In genomic region chr2:218962859-218963492, GRCh38 we compare ENCODE assay signal across 1 cellular context.
TF ChIP-seq lines count a peak whose summit lies in the region.

No MANE protein-coding gene starts in this region.

TF ChIP-seq in HepG2, 621 proteins besides CTCF, POLR2A, EP300 and RAD21 (continued from another document and continues in another):
- no peak for TF ChIP-seq PTBP1 (IDR thresholded peaks at IDR 0.05; ENCODE audit: low read depth, low read length, poor library complexity, severe bottlenecking)
- TF ChIP-seq SMAD9 (CRISPR knock-in tag; IDR thresholded peaks at IDR 0.05), result 0 out of 2 replicates have a peak, but pooled peaks have one; percentile 88
- TF ChIP-seq PRMT3 (CRISPR knock-in tag; IDR thresholded peaks at IDR 0.05; ENCODE audit: borderline replicate concordance, low read depth), result peak; percentile 82
- 0 out of 2 replicates have a peak, but pooled peaks have one; percentile 37 for TF ChIP-seq TAF1 (CRISPR knock-in tag; IDR thresholded peaks at IDR 0.05)
- 0 out of 2 replicates have a peak, but pooled peaks have one; percentile 33 for TF ChIP-seq GZF1 (CRISPR knock-in tag; IDR thresholded peaks at IDR 0.05)
- TF ChIP-seq, protein P1, sequence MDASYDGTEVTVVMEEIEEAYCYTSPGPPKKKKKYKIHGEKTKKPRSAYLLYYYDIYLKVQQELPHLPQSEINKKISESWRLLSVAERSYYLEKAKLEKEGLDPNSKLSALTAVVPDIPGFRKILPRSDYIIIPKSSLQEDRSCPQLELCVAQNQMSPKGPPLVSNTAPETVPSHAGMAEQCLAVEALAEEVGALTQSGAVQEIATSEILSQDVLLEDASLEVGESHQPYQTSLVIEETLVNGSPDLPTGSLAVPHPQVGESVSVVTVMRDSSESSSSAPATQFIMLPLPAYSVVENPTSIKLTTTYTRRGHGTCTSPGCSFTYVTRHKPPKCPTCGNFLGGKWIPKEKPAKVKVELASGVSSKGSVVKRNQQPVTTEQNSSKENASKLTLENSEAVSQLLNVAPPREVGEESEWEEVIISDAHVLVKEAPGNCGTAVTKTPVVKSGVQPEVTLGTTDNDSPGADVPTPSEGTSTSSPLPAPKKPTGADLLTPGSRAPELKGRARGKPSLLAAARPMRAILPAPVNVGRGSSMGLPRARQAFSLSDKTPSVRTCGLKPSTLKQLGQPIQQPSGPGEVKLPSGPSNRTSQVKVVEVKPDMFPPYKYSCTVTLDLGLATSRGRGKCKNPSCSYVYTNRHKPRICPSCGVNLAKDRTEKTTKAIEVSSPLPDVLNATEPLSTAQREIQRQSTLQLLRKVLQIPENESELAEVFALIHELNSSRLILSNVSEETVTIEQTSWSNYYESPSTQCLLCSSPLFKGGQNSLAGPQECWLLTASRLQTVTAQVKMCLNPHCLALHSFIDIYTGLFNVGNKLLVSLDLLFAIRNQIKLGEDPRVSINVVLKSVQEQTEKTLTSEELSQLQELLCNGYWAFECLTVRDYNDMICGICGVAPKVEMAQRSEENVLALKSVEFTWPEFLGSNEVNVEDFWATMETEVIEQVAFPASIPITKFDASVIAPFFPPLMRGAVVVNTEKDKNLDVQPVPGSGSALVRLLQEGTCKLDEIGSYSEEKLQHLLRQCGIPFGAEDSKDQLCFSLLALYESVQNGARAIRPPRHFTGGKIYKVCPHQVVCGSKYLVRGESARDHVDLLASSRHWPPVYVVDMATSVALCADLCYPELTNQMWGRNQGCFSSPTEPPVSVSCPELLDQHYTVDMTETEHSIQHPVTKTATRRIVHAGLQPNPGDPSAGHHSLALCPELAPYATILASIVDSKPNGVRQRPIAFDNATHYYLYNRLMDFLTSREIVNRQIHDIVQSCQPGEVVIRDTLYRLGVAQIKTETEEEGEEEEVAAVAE (CRISPR knock-in tag; IDR thresholded peaks at IDR 0.05; ENCODE audit: borderline replicate concordance), result peak; percentile 88
- peak; percentile 56; the same call in 1 of the 2 replicates for TF ChIP-seq ZFP36L1 (CRISPR knock-in tag; IDR thresholded peaks at IDR 0.05)
- TF ChIP-seq ZNF775 (CRISPR knock-in tag; IDR thresholded peaks at IDR 0.05; ENCODE audit: borderline replicate concordance), result no peak
- peak; percentile 90; the same call in 1 of the 2 replicates for TF ChIP-seq IRX3 (CRISPR knock-in tag; IDR thresholded peaks at IDR 0.05; ENCODE audit: borderline replicate concordance, low read depth)
- TF ChIP-seq NFYB (CRISPR knock-in tag; IDR thresholded peaks at IDR 0.05), result peak; percentile 35; the same call in 1 of the 2 replicates
- TF ChIP-seq KLF16 (CRISPR knock-in tag; IDR thresholded peaks at IDR 0.05), result peak in 1 of 2 experiments; percentile 96; a peak in 2 of 4 replicates
- TF ChIP-seq ZNF263 (CRISPR knock-in tag; IDR thresholded peaks at IDR 0.05), result peak; percentile 77
- TF ChIP-seq ZNF225 (CRISPR knock-in tag; IDR thresholded peaks at IDR 0.05), result peak; percentile 48; the same call in 1 of the 2 replicates
- no peak for TF ChIP-seq ZNF136 (CRISPR knock-in tag; IDR thresholded peaks at IDR 0.05; ENCODE audit: low read depth)
- TF ChIP-seq DNMT1 (CRISPR knock-in tag; IDR thresholded peaks at IDR 0.05), result no peak
- 0 out of 2 replicates have a peak, but pooled peaks have one; percentile 73 for TF ChIP-seq ZNF276 (CRISPR knock-in tag; IDR thresholded peaks at IDR 0.05; ENCODE audit: low read depth)
- 0 out of 2 replicates have a peak, but pooled peaks have one; percentile 23 for TF ChIP-seq ATF3 (CRISPR knock-in tag; IDR thresholded peaks at IDR 0.05)
- TF ChIP-seq FUBP1 (CRISPR knock-in tag; IDR thresholded peaks at IDR 0.05; ENCODE audit: borderline replicate concordance), result no peak
- TF ChIP-seq CENPT (CRISPR knock-in tag; IDR thresholded peaks at IDR 0.05; ENCODE audit: low read depth), result 0 out of 2 replicates have a peak, but pooled peaks have one; percentile 66
- TF ChIP-seq MED1 (CRISPR knock-in tag; IDR thresholded peaks at IDR 0.05), result peak; percentile 67; the same call in 1 of the 2 replicates
- TF ChIP-seq SMC3 (IDR thresholded peaks at IDR 0.05; ENCODE audit: low read length), result no peak
- TF ChIP-seq KDM5B (CRISPR knock-in tag; IDR thresholded peaks at IDR 0.05; ENCODE audit: borderline replicate concordance), result peak; percentile 83; the same call in 1 of the 2 replicates
- no peak for TF ChIP-seq TBL1XR1 (IDR thresholded peaks at IDR 0.05; ENCODE audit: borderline replicate concordance, low read length, partially characterized antibody)
- peak; percentile 75 for TF ChIP-seq GABPB1 (CRISPR knock-in tag; IDR thresholded peaks at IDR 0.05)
- TF ChIP-seq MYNN (CRISPR knock-in tag; IDR thresholded peaks at IDR 0.05; ENCODE audit: low read depth), result no peak
- TF ChIP-seq THAP11 (CRISPR knock-in tag; IDR thresholded peaks at IDR 0.05), result peak; percentile 71
- TF ChIP-seq SIX1 (CRISPR knock-in tag; IDR thresholded peaks at IDR 0.05; ENCODE audit: borderline replicate concordance), result no peak
- no peak for TF ChIP-seq RBAK (CRISPR knock-in tag; IDR thresholded peaks at IDR 0.05)
- no peak for TF ChIP-seq ZNF570 (CRISPR knock-in tag; IDR thresholded peaks at IDR 0.05; ENCODE audit: borderline replicate concordance)
- TF ChIP-seq KDM4B (CRISPR knock-in tag; IDR thresholded peaks at IDR 0.05), result peak; percentile 98; the same call in 1 of the 2 replicates
- TF ChIP-seq HES4 (CRISPR knock-in tag; IDR thresholded peaks at IDR 0.05; ENCODE audit: borderline replicate concordance), result peak; percentile 97
- TF ChIP-seq, protein P2, sequence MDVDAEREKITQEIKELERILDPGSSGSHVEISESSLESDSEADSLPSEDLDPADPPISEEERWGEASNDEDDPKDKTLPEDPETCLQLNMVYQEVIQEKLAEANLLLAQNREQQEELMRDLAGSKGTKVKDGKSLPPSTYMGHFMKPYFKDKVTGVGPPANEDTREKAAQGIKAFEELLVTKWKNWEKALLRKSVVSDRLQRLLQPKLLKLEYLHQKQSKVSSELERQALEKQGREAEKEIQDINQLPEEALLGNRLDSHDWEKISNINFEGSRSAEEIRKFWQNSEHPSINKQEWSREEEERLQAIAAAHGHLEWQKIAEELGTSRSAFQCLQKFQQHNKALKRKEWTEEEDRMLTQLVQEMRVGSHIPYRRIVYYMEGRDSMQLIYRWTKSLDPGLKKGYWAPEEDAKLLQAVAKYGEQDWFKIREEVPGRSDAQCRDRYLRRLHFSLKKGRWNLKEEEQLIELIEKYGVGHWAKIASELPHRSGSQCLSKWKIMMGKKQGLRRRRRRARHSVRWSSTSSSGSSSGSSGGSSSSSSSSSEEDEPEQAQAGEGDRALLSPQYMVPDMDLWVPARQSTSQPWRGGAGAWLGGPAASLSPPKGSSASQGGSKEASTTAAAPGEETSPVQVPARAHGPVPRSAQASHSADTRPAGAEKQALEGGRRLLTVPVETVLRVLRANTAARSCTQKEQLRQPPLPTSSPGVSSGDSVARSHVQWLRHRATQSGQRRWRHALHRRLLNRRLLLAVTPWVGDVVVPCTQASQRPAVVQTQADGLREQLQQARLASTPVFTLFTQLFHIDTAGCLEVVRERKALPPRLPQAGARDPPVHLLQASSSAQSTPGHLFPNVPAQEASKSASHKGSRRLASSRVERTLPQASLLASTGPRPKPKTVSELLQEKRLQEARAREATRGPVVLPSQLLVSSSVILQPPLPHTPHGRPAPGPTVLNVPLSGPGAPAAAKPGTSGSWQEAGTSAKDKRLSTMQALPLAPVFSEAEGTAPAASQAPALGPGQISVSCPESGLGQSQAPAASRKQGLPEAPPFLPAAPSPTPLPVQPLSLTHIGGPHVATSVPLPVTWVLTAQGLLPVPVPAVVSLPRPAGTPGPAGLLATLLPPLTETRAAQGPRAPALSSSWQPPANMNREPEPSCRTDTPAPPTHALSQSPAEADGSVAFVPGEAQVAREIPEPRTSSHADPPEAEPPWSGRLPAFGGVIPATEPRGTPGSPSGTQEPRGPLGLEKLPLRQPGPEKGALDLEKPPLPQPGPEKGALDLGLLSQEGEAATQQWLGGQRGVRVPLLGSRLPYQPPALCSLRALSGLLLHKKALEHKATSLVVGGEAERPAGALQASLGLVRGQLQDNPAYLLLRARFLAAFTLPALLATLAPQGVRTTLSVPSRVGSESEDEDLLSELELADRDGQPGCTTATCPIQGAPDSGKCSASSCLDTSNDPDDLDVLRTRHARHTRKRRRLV (CRISPR knock-in tag; IDR thresholded peaks at IDR 0.05), result no peak
- TF ChIP-seq SP1 (IDR thresholded peaks at IDR 0.05), result no peak
- no peak for TF ChIP-seq SP1 (CRISPR knock-in tag; IDR thresholded peaks at IDR 0.05)
- no peak for TF ChIP-seq CBFB (CRISPR knock-in tag; IDR thresholded peaks at IDR 0.05)
- TF ChIP-seq RNF2 (conservative IDR thresholded peaks at IDR 0.05; ENCODE audit: low read depth), result no peak
- TF ChIP-seq, protein P3, sequence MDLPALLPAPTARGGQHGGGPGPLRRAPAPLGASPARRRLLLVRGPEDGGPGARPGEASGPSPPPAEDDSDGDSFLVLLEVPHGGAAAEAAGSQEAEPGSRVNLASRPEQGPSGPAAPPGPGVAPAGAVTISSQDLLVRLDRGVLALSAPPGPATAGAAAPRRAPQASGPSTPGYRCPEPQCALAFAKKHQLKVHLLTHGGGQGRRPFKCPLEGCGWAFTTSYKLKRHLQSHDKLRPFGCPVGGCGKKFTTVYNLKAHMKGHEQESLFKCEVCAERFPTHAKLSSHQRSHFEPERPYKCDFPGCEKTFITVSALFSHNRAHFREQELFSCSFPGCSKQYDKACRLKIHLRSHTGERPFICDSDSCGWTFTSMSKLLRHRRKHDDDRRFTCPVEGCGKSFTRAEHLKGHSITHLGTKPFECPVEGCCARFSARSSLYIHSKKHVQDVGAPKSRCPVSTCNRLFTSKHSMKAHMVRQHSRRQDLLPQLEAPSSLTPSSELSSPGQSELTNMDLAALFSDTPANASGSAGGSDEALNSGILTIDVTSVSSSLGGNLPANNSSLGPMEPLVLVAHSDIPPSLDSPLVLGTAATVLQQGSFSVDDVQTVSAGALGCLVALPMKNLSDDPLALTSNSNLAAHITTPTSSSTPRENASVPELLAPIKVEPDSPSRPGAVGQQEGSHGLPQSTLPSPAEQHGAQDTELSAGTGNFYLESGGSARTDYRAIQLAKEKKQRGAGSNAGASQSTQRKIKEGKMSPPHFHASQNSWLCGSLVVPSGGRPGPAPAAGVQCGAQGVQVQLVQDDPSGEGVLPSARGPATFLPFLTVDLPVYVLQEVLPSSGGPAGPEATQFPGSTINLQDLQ (CRISPR knock-in tag; IDR thresholded peaks at IDR 0.05), result peak; percentile 70; the same call in 1 of the 2 replicates
- no peak for TF ChIP-seq PBX2 (CRISPR knock-in tag; IDR thresholded peaks at IDR 0.05)
- TF ChIP-seq SYNCRIP (IDR thresholded peaks at IDR 0.05; ENCODE audit: insufficient read depth, low read depth, low read length), result no peak
- 0 out of 2 replicates have a peak, but pooled peaks have one; percentile 72 for TF ChIP-seq ZNF432 (CRISPR knock-in tag; IDR thresholded peaks at IDR 0.05; ENCODE audit: borderline replicate concordance)
- TF ChIP-seq KDM5A (IDR thresholded peaks at IDR 0.05; ENCODE audit: borderline replicate concordance, low read length), result no peak
- TF ChIP-seq, protein P4, sequence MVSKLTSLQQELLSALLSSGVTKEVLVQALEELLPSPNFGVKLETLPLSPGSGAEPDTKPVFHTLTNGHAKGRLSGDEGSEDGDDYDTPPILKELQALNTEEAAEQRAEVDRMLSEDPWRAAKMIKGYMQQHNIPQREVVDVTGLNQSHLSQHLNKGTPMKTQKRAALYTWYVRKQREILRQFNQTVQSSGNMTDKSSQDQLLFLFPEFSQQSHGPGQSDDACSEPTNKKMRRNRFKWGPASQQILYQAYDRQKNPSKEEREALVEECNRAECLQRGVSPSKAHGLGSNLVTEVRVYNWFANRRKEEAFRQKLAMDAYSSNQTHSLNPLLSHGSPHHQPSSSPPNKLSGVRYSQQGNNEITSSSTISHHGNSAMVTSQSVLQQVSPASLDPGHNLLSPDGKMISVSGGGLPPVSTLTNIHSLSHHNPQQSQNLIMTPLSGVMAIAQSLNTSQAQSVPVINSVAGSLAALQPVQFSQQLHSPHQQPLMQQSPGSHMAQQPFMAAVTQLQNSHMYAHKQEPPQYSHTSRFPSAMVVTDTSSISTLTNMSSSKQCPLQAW (CRISPR knock-in tag; IDR thresholded peaks at IDR 0.05), result no peak
- 0 out of 2 replicates have a peak, but pooled peaks have one; percentile 56 for TF ChIP-seq ZNF451 (CRISPR knock-in tag; IDR thresholded peaks at IDR 0.05)
- TF ChIP-seq ZNF253 (CRISPR knock-in tag; IDR thresholded peaks at IDR 0.05; ENCODE audit: borderline replicate concordance), result peak; percentile 83; the same call in 1 of the 2 replicates
- peak; percentile 76 for TF ChIP-seq RARA (CRISPR knock-in tag; IDR thresholded peaks at IDR 0.05)
- TF ChIP-seq ZNF589 (CRISPR knock-in tag; conservative IDR thresholded peaks at IDR 0.05), result 0 out of 2 replicates have a peak, but pooled peaks have one; percentile 64
- peak; percentile 98 for TF ChIP-seq ISX (CRISPR knock-in tag; conservative IDR thresholded peaks at IDR 0.05)
